In the genomic region with DNA sequence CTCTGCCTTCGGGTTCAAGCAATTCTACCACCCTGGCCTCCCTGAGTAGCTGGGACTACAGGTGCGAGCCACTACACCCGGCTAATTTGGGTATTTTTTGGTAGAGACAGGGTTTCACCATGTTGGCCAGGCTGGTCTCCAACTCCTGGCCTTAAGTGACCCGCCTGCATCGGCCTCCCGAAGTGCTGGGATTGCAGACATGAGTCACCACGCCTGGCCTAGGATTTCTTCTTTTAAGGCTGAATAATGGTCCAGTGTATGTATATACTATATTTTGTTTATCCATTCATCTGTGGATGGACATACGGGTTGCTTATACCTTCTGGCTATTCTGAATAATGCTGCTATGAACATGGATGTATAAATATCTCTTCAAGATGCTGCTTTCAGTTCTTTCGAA, we compare ENCODE assay signal across 31 cellular contexts. TPM values are rescaled to one million over a fixed set of nuclear protein-coding genes. Genes with fewer than 3 reads are reported as not detected.
"Had no signal": no experiment of that assay in that cellular context is flagged by ENCODE, and none has a peak within 500 bp of the region (broad histone marks: within the 10 kb centered on the region; RNA-seq: fewer than 3 reads in every experiment).

No MANE protein-coding gene starts in this region.

- H3K27ac ChIP-seq: brain microvascular endothelial cell, colonic mucosa, epithelial cell of prostate, esophagus squamous epithelium, VCaP had no signal

- DNase-seq: activated CD4-positive, alpha-beta T cell treated with anti-CD3 and anti-CD28 coated beads for 48 hours; activated CD4-positive, alpha-beta T cell treated with anti-CD3 and anti-CD28 coated beads, Interleukin-2, amount 50 U/mL, for 1 hour; activated CD4-positive, alpha-beta T cell treated with anti-CD3 and anti-CD28 coated beads, Interleukin-2, amount 50 U/mL, for 48 hours; activated CD8-positive, alpha-beta memory T cell treated with anti-CD3 and anti-CD28 coated beads for 24 hours; activated CD8-positive, alpha-beta T cell treated with anti-CD3 and anti-CD28 coated beads for 36 hours; activated effector memory CD4-positive, alpha-beta T cell treated with Interleukin-2 at 50 U/mL for 16 hours; activated gamma-delta T cell treated with Interleukin-2 at 50 U/mL for 16 hours; activated naive CD4-positive, alpha-beta T cell treated with anti-CD3 and anti-CD28 coated beads, Interleukin-2, amount 50 U/mL, for 16 hours; activated naive CD4-positive, alpha-beta T cell treated with Interleukin-2 at 50 U/mL for 16 hours; activated T-cell treated with anti-CD3 and anti-CD28 coated beads, Interleukin-2, amount 50 U/mL, for 4 hours; amniotic stem cell; anterior cingulate cortex; brain microvascular endothelial cell; caudate nucleus; colonic mucosa; effector CD8-positive, alpha-beta T cell; esophagus squamous epithelium; foreskin fibroblast; head of caudate nucleus; T-helper 1 cell; T-helper 2 cell had no signal

- H3K4me1 ChIP-seq: colonic mucosa, esophagus squamous epithelium had no signal

- H3K4me3 ChIP-seq: colonic mucosa, esophagus squamous epithelium had no signal

- ATAC-seq: activated CD8-positive, alpha-beta T cell treated with anti-CD3 and anti-CD28 coated beads for 36 hours; activated T-cell treated with anti-CD3 and anti-CD28 coated beads, Interleukin-2, amount 50 U/mL, for 4 hours; activated T-helper 17 cell treated with anti-CD3 and anti-CD28 coated beads, Interleukin-2, amount 50 U/mL, for 72 hours; WTC11 had no signal

- H3K27me3 ChIP-seq: brain microvascular endothelial cell, colonic mucosa, esophagus squamous epithelium had no signal

- H3K9me3 ChIP-seq: colonic mucosa, esophagus squamous epithelium had no signal

RNA-seq across cellular contexts. Expression of gene CAGE1, which starts 17.2 kb away (rescaled TPM):
- total RNA-seq: bronchial epithelial cell, chondrocyte, colonic mucosa, endothelial cell of umbilical vein, frontal cortex had no signal
- polyA plus RNA-seq: adipose tissue, endothelial cell of umbilical vein, fibroblast of lung had no signal
